In the genomic region with DNA sequence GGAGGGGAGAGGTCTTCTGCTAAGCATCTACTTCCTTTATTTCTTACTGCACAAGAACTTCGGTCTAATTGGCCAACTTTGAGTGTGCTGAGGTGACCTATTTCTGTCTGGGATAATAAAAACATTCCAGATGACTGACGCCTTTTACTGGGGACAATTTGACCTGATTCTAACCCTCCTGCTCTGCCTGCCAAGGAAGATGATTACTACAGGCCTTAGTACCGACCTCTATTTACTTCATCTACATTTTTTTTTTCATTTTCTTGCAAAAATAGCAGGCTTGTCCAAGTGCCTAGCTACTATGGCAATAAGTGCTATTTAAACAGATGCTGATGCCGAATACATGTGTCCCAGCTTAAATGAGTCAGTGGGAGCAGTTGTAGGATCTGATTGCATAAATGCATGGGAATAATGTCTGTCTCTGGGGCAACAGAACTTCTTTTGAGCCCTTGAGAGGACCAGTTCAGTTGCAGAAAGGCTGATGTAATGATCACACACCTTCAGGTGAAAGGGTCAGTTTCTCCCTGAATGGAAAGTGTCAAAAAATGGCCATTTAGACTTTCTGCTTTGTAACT, we compare ENCODE assay signal across 20 cellular contexts.
A peak's percentile ranks its signal among the peaks of the same experiment; 100 is the strongest.
DNase-seq lines count a peak whose midpoint lies in the region; ATAC-seq and TF ChIP-seq lines count a peak whose summit lies in the region.
"Had no signal": no experiment of that assay in that cellular context is flagged by ENCODE, and none has a peak within 500 bp of the region (broad histone marks: within the 10 kb centered on the region; RNA-seq: fewer than 3 reads in every experiment).

No MANE protein-coding gene starts in this region.

- DNase-seq in brain microvascular endothelial cell: peak; percentile 14
- no peak for DNase-seq in left ventricle myocardium superior
- DNase-seq in putamen (ENCODE audit: low spot score): peak; percentile 27
- no peak for DNase-seq in activated naive CD4-positive, alpha-beta T cell treated with Interleukin-2 at 50 U/mL for 16 hours
- DNase-seq in activated CD4-positive, alpha-beta T cell treated with anti-CD3 and anti-CD28 coated beads, Interleukin-2, amount 50 U/mL, for 4 hours: no peak
- DNase-seq in AG08396 (ENCODE audit: low spot score): no peak
- DNase-seq: activated CD4-positive, alpha-beta T cell treated with anti-CD3 and anti-CD28 coated beads, Interleukin-2, amount 10 ng/mL, durations not matched to agents 24 days and 14 days; activated CD8-positive, alpha-beta memory T cell treated with anti-CD3 and anti-CD28 coated beads, Interleukin-2, amount 50 U/mL, for 48 hours; activated effector memory CD4-positive, alpha-beta T cell treated with Interleukin-2 at 50 U/mL for 16 hours; AML-193; cerebellar nuclear complex; effector memory CD8-positive, alpha-beta T cell; immature natural killer cell; NCI-H1105 treated with DMSO at 0.1 percent for 48 hours; NCI-H526; stimulated activated CD4-positive, alpha-beta T cell treated with anti-CD3 and anti-CD28 coated beads, Interleukin-15, amount 100 ng/mL, for 24 hours had no signal

- intact Hi-C loops in left ventricle myocardium superior (cut with micrococcal nuclease): no loop called here

- in situ Hi-C loops in brain microvascular endothelial cell (cut with HindIII; ENCODE audit: low pct_ligation_motif_present, low sequenced_read_pairs): no loop called here

- ATAC-seq in left ventricle myocardium superior (peak; percentile 96), HG03108 (IDR thresholded peaks at IDR 0.05; ENCODE audit: unreplicated experiment) (no peak)
- ATAC-seq: effector memory CD8-positive, alpha-beta T cell; HepG2; natural killer cell treated with Interleukin-12 subunit alpha and Interleukin-12 subunit beta and Interleukin-15 and Interleukin-18, amount 100 ng/mL, for 72 hours had no signal

- no peak for TF ChIP-seq CTCF in brain microvascular endothelial cell (IDR thresholded peaks at IDR 0.05; ENCODE audit: low read depth, low read length, missing control alignments)

- H3K27ac ChIP-seq in brain microvascular endothelial cell: no peak overlapping the region
- H3K27ac ChIP-seq: prostate gland had no signal

- no peak overlapping the region for H3K4me3 ChIP-seq in brain microvascular endothelial cell (ENCODE audit: low read depth, low read length)
- H3K4me3 ChIP-seq: prostate gland had no signal

- H3K27me3 ChIP-seq in brain microvascular endothelial cell (replicated peaks): no peaks in the 10 kb centered on the region

- H3K36me3 ChIP-seq in brain microvascular endothelial cell (replicated peaks): no peaks in the 10 kb centered on the region
- H3K36me3 ChIP-seq: prostate gland had no signal

Comparison
In these comparisons a context has a peak if more than half of its experiments do, and no peak if none do; other contexts are left out.
1. DNase-seq: peak in brain microvascular endothelial cell (single experiment) and putamen (single experiment); none in left ventricle myocardium superior (single experiment), activated naive CD4-positive, alpha-beta T cell treated with Interleukin-2 at 50 U/mL for 16 hours (single experiment), activated CD4-positive, alpha-beta T cell treated with anti-CD3 and anti-CD28 coated beads, Interleukin-2, amount 50 U/mL, for 4 hours (0 of 2) and AG08396 (single experiment).